In the genomic region with DNA sequence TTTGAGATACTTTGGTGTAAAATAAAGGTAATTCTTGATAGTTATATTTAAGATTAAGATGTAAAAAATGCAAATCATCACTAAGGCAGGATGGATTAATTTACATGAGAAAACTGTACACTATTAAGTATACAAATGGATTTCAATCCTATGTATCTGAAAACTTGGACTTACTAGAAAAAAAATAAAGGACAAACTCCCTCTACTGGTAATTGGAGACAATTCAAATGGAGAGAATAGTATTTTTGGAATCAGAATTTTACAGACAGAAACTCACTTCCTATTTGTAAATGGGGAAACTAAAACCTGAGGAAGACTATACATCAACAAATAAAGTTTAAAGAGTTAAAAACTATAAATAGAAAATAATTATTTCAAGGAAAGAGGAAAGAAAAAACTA, we compare ENCODE assay signal across 7 cellular contexts.
DNase-seq lines count a peak whose midpoint lies in the region; ATAC-seq, FAIRE-seq and TF ChIP-seq lines count a peak whose summit lies in the region.

No MANE protein-coding gene starts in this region.

- no peak overlapping the region for H3K4me3 ChIP-seq in retinal pigment epithelial cell (ENCODE audit: low read length)

- DNase-seq in GM13977 (ENCODE audit: low spot score) (no peak), NCI-H69 (lab: John Stamatoyannopoulos, UW) (peak; percentile 12), epidermal melanocyte (ENCODE audit: insufficient read length, low spot score) (peak; percentile 23), retinal pigment epithelial cell (ENCODE audit: low read depth) (no peak), mesenteric fat pad (ENCODE audit: low spot score) (no peak), GM19239 (ENCODE audit: insufficient read length, low spot score) (no peak)

- in situ Hi-C loops in GM13977 (cut with MboI; ENCODE audit: low pct_unique_long_range_greater_than_20kb, low sequenced_read_pairs, unreplicated experiment): no loop called here

- ATAC-seq in GM18868 (IDR thresholded peaks at IDR 0.05; ENCODE audit: unreplicated experiment): no peak

- no peak for FAIRE-seq in GM19239 (lab: Jason Lieb, UNC)

- TF ChIP-seq CTCF in GM13977 (IDR thresholded peaks at IDR 0.05; ENCODE audit: extremely low read depth, insufficient read depth, missing control alignments) (peak; percentile 21), retinal pigment epithelial cell (conservative IDR thresholded peaks at IDR 0.05; ENCODE audit: low read depth, low read length) (peak; percentile 49)

Comparison
In these comparisons a context has a peak if more than half of its experiments do, and no peak if none do; other contexts are left out.
1. DNase-seq: peak in NCI-H69 (single experiment) and epidermal melanocyte (single experiment); none in GM13977 (single experiment), retinal pigment epithelial cell (single experiment), mesenteric fat pad (single experiment) and GM19239 (single experiment).